Comparison of ENCODE assay signal across 12 cellular contexts in genomic region chr11:10655227-10655626, GRCh38. TPM values are rescaled to one million over a fixed set of nuclear protein-coding genes. Genes with fewer than 3 reads are reported as not detected.
A peak's percentile ranks its signal among the peaks of the same experiment; 100 is the strongest.
DNase-seq lines count a peak whose midpoint lies in the region; ATAC-seq, FAIRE-seq and TF ChIP-seq lines count a peak whose summit lies in the region.
"Had no signal": no experiment of that assay in that cellular context is flagged by ENCODE, and none has a peak within 500 bp of the region (broad histone marks: within the 10 kb centered on the region; RNA-seq: fewer than 3 reads in every experiment).

No MANE protein-coding gene starts in this region.

- 64 to 83% (median 70%) methylated on average over 4 of the region's 4 CpGs for WGBS in heart left ventricle, 4 donors

- peaks cover 45% of the 10 kb centered on the region for H3K4me1 Mint-ChIP-seq in astrocyte (ENCODE audit: low read depth, unreplicated experiment)

- H3K27me3 Mint-ChIP-seq in astrocyte (ENCODE audit: low read depth, unreplicated experiment), result peaks cover 8% of the 10 kb centered on the region

- no peaks in the 10 kb centered on the region for H3K79me2 ChIP-seq in astrocyte (ENCODE audit: insufficient read depth, low read length)

- DNase-seq in heart left ventricle (no peak), Right ventricle myocardium inferior (ENCODE audit: missing footprints) (no peak), astrocyte (ENCODE audit: low read depth) (no peak), upper lobe of right lung (no peak), urothelium cell line (ENCODE audit: low spot score) (no peak)
- DNase-seq: amygdala, DMS79 treated with DMSO at 0.1 percent for 48 hours, hippocampal formation had no signal

- H2AFZ ChIP-seq in astrocyte (ENCODE audit: low read depth, low read length), result no peak overlapping the region

- H3K9ac ChIP-seq in astrocyte (ENCODE audit: low read length) (peak overlapping the region; percentile 40), muscle layer of colon (ENCODE audit: low read length) (no peak overlapping the region)

- no peak overlapping the region for H3K4me3 Mint-ChIP-seq in astrocyte (ENCODE audit: unreplicated experiment)

- no peak for TF ChIP-seq POLR2A in heart left ventricle (IDR thresholded peaks at IDR 0.05)

- H3K36me3 ChIP-seq in heart left ventricle, result no peaks in the 10 kb centered on the region
- H3K36me3 ChIP-seq in astrocyte (ENCODE audit: insufficient read depth, low read length), result no peaks in the 10 kb centered on the region
- peaks cover 9% of the 10 kb centered on the region for H3K36me3 ChIP-seq in muscle layer of colon (ENCODE audit: insufficient read depth, low read length)
- no peaks in the 10 kb centered on the region for H3K36me3 ChIP-seq in upper lobe of right lung

- H3K27ac Mint-ChIP-seq in astrocyte (ENCODE audit: unreplicated experiment), result no peak overlapping the region

- H3K36me3 Mint-ChIP-seq in astrocyte (ENCODE audit: low read depth, unreplicated experiment), result peaks cover 1% of the 10 kb centered on the region

- peak overlapping the region in 8 of 12 donors; percentile 13 to 77 (median 60) for H3K27ac ChIP-seq in heart left ventricle
- H3K27ac ChIP-seq in astrocyte (ENCODE audit: low read depth, low read length), result no peak overlapping the region
- H3K27ac ChIP-seq in muscle layer of colon (ENCODE audit: low read depth, low read length), result peak overlapping the region; percentile 15
- H3K27ac ChIP-seq in upper lobe of right lung, result peak overlapping the region; percentile 18

- ATAC-seq in heart left ventricle (no peak), Right ventricle myocardium inferior (no peak), upper lobe of right lung (no peak), HG02870 (IDR thresholded peaks at IDR 0.05; ENCODE audit: unreplicated experiment) (no peak), HG02970 (IDR thresholded peaks at IDR 0.05; ENCODE audit: low FRiP score, unreplicated experiment) (no peak)
- ATAC-seq: PC-3 had no signal

- no peak for FAIRE-seq in astrocyte (lab: Jason Lieb, UNC)
- FAIRE-seq in urothelium cell line (lab: Jason Lieb, UNC), result no peak

- H4K20me1 ChIP-seq in astrocyte (ENCODE audit: insufficient read depth, low read length), result no peaks in the 10 kb centered on the region

- H3K9me3 ChIP-seq in heart left ventricle (no peaks in the 10 kb centered on the region), astrocyte (ENCODE audit: insufficient read depth, low read depth, low read length) (no peaks in the 10 kb centered on the region), muscle layer of colon (ENCODE audit: low read length) (no peaks in the 10 kb centered on the region), upper lobe of right lung (no peaks in the 10 kb centered on the region)

- H3K27me3 ChIP-seq in heart left ventricle, result no peaks in the 10 kb centered on the region
- no peaks in the 10 kb centered on the region for H3K27me3 ChIP-seq in astrocyte (ENCODE audit: insufficient read depth, low read length)
- no peaks in the 10 kb centered on the region for H3K27me3 ChIP-seq in muscle layer of colon (ENCODE audit: control insufficient read depth in 1 of 2, insufficient read depth in 2 of 2, low read length in 2 of 2)
- H3K27me3 ChIP-seq in upper lobe of right lung, result no peaks in the 10 kb centered on the region

- H3K4me2 ChIP-seq in astrocyte (ENCODE audit: low read length), result no peak overlapping the region

- no peaks in the 10 kb centered on the region for H3K9me3 Mint-ChIP-seq in astrocyte (ENCODE audit: unreplicated experiment)

- intact Hi-C loops in heart left ventricle (cut with DNase I), result loop anchor here in 9 of 10 donors (2.0 to 10.0 kb wide), 10 partner anchors 42 to 250 kb away; partner anchors contain the start of genes LYVE1 (in 4 of the 9) and RNF141 (in 3 of the 9)
- intact Hi-C loops in Right ventricle myocardium inferior (cut with DNase I), result loop anchor here (5.0 to 10.0 kb wide), 3 partner anchors 77 to 140 kb away; partner anchors contain the start of gene LYVE1
- intact Hi-C loops in upper lobe of right lung (cut with DNase I), result no loop called here

- TF ChIP-seq CTCF in heart left ventricle (IDR thresholded peaks at IDR 0.05) (no peak), astrocyte (IDR thresholded peaks at IDR 0.05; ENCODE audit: insufficient read depth, low read depth, low read length) (no peak), upper lobe of right lung (IDR thresholded peaks at IDR 0.05) (no peak)

- peaks cover 3 to 77% (median 32%) of the 10 kb centered on the region in 12 donors for H3K4me1 ChIP-seq in heart left ventricle
- H3K4me1 ChIP-seq in astrocyte (ENCODE audit: insufficient read depth, low read length), result peaks cover 57% of the 10 kb centered on the region
- peaks cover 84% of the 10 kb centered on the region for H3K4me1 ChIP-seq in muscle layer of colon (ENCODE audit: insufficient read depth, low read length)
- H3K4me1 ChIP-seq in upper lobe of right lung, result peaks cover 80% of the 10 kb centered on the region

- H3K4me3 ChIP-seq in heart left ventricle (no peak overlapping the region), astrocyte (ENCODE audit: insufficient read depth, low read depth, low read length) (no peak overlapping the region), muscle layer of colon (ENCODE audit: low read depth in 1 of 2, low read length in 2 of 2) (no peak overlapping the region), upper lobe of right lung (no peak overlapping the region)

RNA-seq across cellular contexts. Expression of gene IRAG1, which starts 38.3 kb away (rescaled TPM):
- total RNA-seq in heart left ventricle, result 10 to 100 TPM in 1 of 9 donors, 1 to 10 TPM in 8; 3.7 to 10.6 (median 6.2) TPM
- 1 to 10 TPM; 3.0 to 3.4 TPM for polyA plus RNA-seq in heart left ventricle
- 5.9 TPM for total RNA-seq in Right ventricle myocardium inferior
- 3.7 and 5.4 TPM in 2 replicates for total RNA-seq in astrocyte
- 18.0 TPM for total RNA-seq in upper lobe of right lung
- total RNA-seq: PC-3 had no signal
